ENCODE assay signal across 16 cellular contexts in genomic region chr1:182426442-182427430, GRCh38. TPM values are rescaled to one million over a fixed set of nuclear protein-coding genes. Genes with fewer than 3 reads are reported as not detected.
DNase-seq lines count a peak whose midpoint lies in the region; ATAC-seq, FAIRE-seq and TF ChIP-seq lines count a peak whose summit lies in the region.
"Had no signal": no experiment of that assay in that cellular context is flagged by ENCODE, and none has a peak within 500 bp of the region (broad histone marks: within the 10 kb centered on the region; RNA-seq: fewer than 3 reads in every experiment).

No MANE protein-coding gene starts in this region.

- intact Hi-C loops in head of caudate nucleus (cut with DNase I) (no loop called here), prostate gland (cut with DNase I) (no loop called here), heart left ventricle (cut with DNase I) (no loop called here)

- H3K4me1 ChIP-seq in prostate gland (replicated peaks) (no peaks in the 10 kb centered on the region), heart left ventricle (peaks cover 0 to 7% (median 0%) of the 10 kb centered on the region in 12 donors)

- TF ChIP-seq CTCF in prostate gland (IDR thresholded peaks at IDR 0.05) = no peak
- TF ChIP-seq CTCF in heart left ventricle (IDR thresholded peaks at IDR 0.05) = no peak

- no peak for TF ChIP-seq POLR2A in prostate gland (IDR thresholded peaks at IDR 0.05)
- no peak for TF ChIP-seq POLR2A in heart left ventricle (IDR thresholded peaks at IDR 0.05)

- no peaks in the 10 kb centered on the region for H3K36me3 ChIP-seq in prostate gland
- H3K36me3 ChIP-seq in heart left ventricle = no peaks in the 10 kb centered on the region
- H3K36me3 ChIP-seq: BLaER1 treated with 17β-estradiol and CSF1 and Interleukin-3, amounts not matched to agents 10 nM and 100 nM had no signal

- ATAC-seq in GM19455 (IDR thresholded peaks at IDR 0.05; ENCODE audit: unreplicated experiment) = peak; percentile 70
- ATAC-seq in HG02885 (IDR thresholded peaks at IDR 0.05; ENCODE audit: poor library complexity, unreplicated experiment) = peak; percentile 67
- ATAC-seq in HG03571 (IDR thresholded peaks at IDR 0.05; ENCODE audit: unreplicated experiment) = peak; percentile 78
- ATAC-seq in heart left ventricle = no peak

- H3K4me3 ChIP-seq in prostate gland (no peak overlapping the region), heart left ventricle (no peak overlapping the region)
- H3K4me3 ChIP-seq: BLaER1 treated with 17β-estradiol and CSF1 and Interleukin-3, amounts not matched to agents 10 nM and 100 nM had no signal

- H3K27ac ChIP-seq in prostate gland (no peak overlapping the region), heart left ventricle (no peak overlapping the region)
- H3K27ac ChIP-seq: BLaER1 treated with 17β-estradiol and CSF1 and Interleukin-3, amounts not matched to agents 10 nM and 100 nM had no signal

- H3K27me3 ChIP-seq in prostate gland (replicated peaks; ENCODE audit: insufficient read depth) (no peaks in the 10 kb centered on the region), heart left ventricle (no peaks in the 10 kb centered on the region)
- H3K27me3 ChIP-seq: BLaER1 treated with 17β-estradiol and CSF1 and Interleukin-3, amounts not matched to agents 10 nM and 100 nM had no signal

- no peaks in the 10 kb centered on the region for H3K9me3 ChIP-seq in prostate gland
- no peaks in the 10 kb centered on the region for H3K9me3 ChIP-seq in heart left ventricle

- peak; percentile 97 for FAIRE-seq in GM18507 (lab: Jason Lieb, UNC)

- 87% methylated on average over 7 of the region's 7 CpGs for WGBS in prostate gland
- 79 to 84% (median 82%) methylated on average over 7 of the region's 7 CpGs for WGBS in heart left ventricle, 4 donors

- DNase-seq in GM18507 (ENCODE audit: extremely low spot score, insufficient read length, low read depth) (no peak), NCI-H446 (lab: John Stamatoyannopoulos, UW) (no peak), head of caudate nucleus (no peak), prostate gland (ENCODE audit: low spot score) (no peak), heart left ventricle (no peak)
- DNase-seq: activated CD4-positive, alpha-beta T cell treated with anti-CD3 and anti-CD28 coated beads for 48 hours; activated naive CD4-positive, alpha-beta T cell treated with anti-CD3 and anti-CD28 coated beads for 36 hours; dermis blood vessel endothelial cell; glutamatergic neuron; mesendoderm; NCI-H2171; SHP77 treated with DMSO at 0.1 percent for 48 hours had no signal

RNA-seq across cellular contexts. Expression of gene RGSL1, which starts 23.2 kb away (rescaled TPM):
- 1 to 10 TPM in 1 of 2 donors, not detected in 1; 1.2 TPM for total RNA-seq in prostate gland
- total RNA-seq in heart left ventricle = not detected
- not detected for polyA plus RNA-seq in heart left ventricle
- total RNA-seq: activated naive CD4-positive, alpha-beta T cell treated with anti-CD3 and anti-CD28 coated beads for 36 hours; dermis blood vessel endothelial cell had no signal

RNA-seq across cellular contexts. Expression of gene TEDDM1, which starts 26.3 kb away (rescaled TPM):
- total RNA-seq in prostate gland = not detected
- not detected for total RNA-seq in heart left ventricle
- not detected for polyA plus RNA-seq in heart left ventricle
- total RNA-seq: activated naive CD4-positive, alpha-beta T cell treated with anti-CD3 and anti-CD28 coated beads for 36 hours; dermis blood vessel endothelial cell had no signal

RNA-seq across cellular contexts. Expression of gene GLUL, which starts 35.1 kb away (rescaled TPM):
- total RNA-seq in prostate gland (1,000 to 10,000 TPM in 1 of 2 donors, 100 to 1,000 TPM in 1; 538 to 1,389 TPM), heart left ventricle (100 to 1,000 TPM; 276 to 965 (median 520) TPM)
- 1,000 to 10,000 TPM in 1 of 2 donors, 10 to 100 TPM in 1; 92.6 to 1,145 TPM for polyA plus RNA-seq in heart left ventricle

Comparison
In these comparisons a context has a peak if more than half of its experiments do, and no peak if none do; other contexts are left out.
1. ATAC-seq: peak in GM19455 (single experiment), HG02885 (single experiment) and HG03571 (single experiment); none in heart left ventricle (0 of 4).